In genomic region chr10:96418582-96418981, GRCh38 we compare ENCODE assay signal across 17 cellular contexts. TPM values are rescaled to one million over a fixed set of nuclear protein-coding genes. Genes with fewer than 3 reads are reported as not detected.
DNase-seq lines count a peak whose midpoint lies in the region; ATAC-seq, FAIRE-seq and TF ChIP-seq lines count a peak whose summit lies in the region.
"Had no signal": no experiment of that assay in that cellular context is flagged by ENCODE, and none has a peak within 500 bp of the region (broad histone marks: within the 10 kb centered on the region; RNA-seq: fewer than 3 reads in every experiment).

No MANE protein-coding gene starts in this region.

- H3K4me3 Mint-ChIP-seq in WTC11: no peak overlapping the region
- H3K4me3 Mint-ChIP-seq: CD14-positive monocyte; CD4-positive, alpha-beta memory T cell; IgD-negative memory B cell had no signal

- H3K27ac Mint-ChIP-seq in WTC11: no peak overlapping the region
- H3K27ac Mint-ChIP-seq: CD14-positive monocyte; CD4-positive, alpha-beta memory T cell; IgD-negative memory B cell had no signal

- H3K4me3 ChIP-seq in kidney (ENCODE audit: low read length in 2 of 2): no peak overlapping the region
- H3K4me3 ChIP-seq in A673 (ENCODE audit: low read depth, low read length, poor library complexity, severe bottlenecking): no peak overlapping the region
- H3K4me3 ChIP-seq: A549, BLaER1, GM12878, HAP-1 had no signal

- no peaks in the 10 kb centered on the region for H3K9me3 Mint-ChIP-seq in WTC11
- H3K9me3 Mint-ChIP-seq: CD14-positive monocyte; CD4-positive, alpha-beta memory T cell; IgD-negative memory B cell had no signal

- H3K36me3 ChIP-seq in kidney (ENCODE audit: control insufficient read depth in 1 of 2, insufficient read depth in 2 of 2, low read length in 2 of 2) (no peaks in the 10 kb centered on the region), A673 (ENCODE audit: insufficient read depth, low read length, poor library complexity, severe bottlenecking) (no peaks in the 10 kb centered on the region)
- H3K36me3 ChIP-seq: BLaER1, HAP-1 had no signal

- DNase-seq in RCC 7860 (ENCODE audit: low spot score): no peak
- no peak for DNase-seq in WTC11 (ENCODE audit: low spot score)
- DNase-seq in kidney: no peak
- DNase-seq in posterior cingulate gyrus: no peak
- DNase-seq in A673 (ENCODE audit: low spot score): no peak
- no peak for DNase-seq in DMS114 treated with DMSO at 0.1 percent for 48 hours (lab: John Stamatoyannopoulos, UW; ENCODE audit: unreplicated experiment)
- DNase-seq: CD4-positive, alpha-beta memory T cell; DMS79 treated with DMSO at 0.1 percent for 48 hours had no signal

- POLR2A ChIA-PET in WTC11 (lab: Charles Lee) (no interaction called here), A673 (lab: Charles Lee; ENCODE audit: low non-redundant PET) (no interaction called here)

- H3K9me3 ChIP-seq in kidney (ENCODE audit: control insufficient read depth in 1 of 2, low read length in 2 of 2) (no peaks in the 10 kb centered on the region), A673 (ENCODE audit: low read depth, low read length, poor library complexity, severe bottlenecking) (no peaks in the 10 kb centered on the region)
- H3K9me3 ChIP-seq: A549, BLaER1, HAP-1 had no signal

- H3K27ac ChIP-seq in kidney (ENCODE audit: low read depth in 2 of 2, low read length in 2 of 2) (no peak overlapping the region), A673 (ENCODE audit: low read depth, low read length, poor library complexity, severe bottlenecking) (no peak overlapping the region)
- H3K27ac ChIP-seq: A549, BLaER1 had no signal

- no peaks in the 10 kb centered on the region for H3K36me3 Mint-ChIP-seq in WTC11
- H3K36me3 Mint-ChIP-seq: CD14-positive monocyte; CD4-positive, alpha-beta memory T cell; IgD-negative memory B cell had no signal

- H3K27me3 ChIP-seq in A673 (replicated peaks; ENCODE audit: insufficient read depth, low read depth, low read length, poor library complexity): no peaks in the 10 kb centered on the region
- H3K27me3 ChIP-seq: BLaER1 had no signal

- CTCF ChIA-PET in WTC11 (lab: Charles Lee) (interaction anchor here (2.6 to 6.2 kb wide), 3 partner anchors 43 to 95 kb away, joined by 6 to 25 read pairs (median 11); partner anchors contain the start of gene TLL2), A673 (lab: Charles Lee) (interaction anchor here (0.6 kb wide), 1 partner anchor 59 kb away, joined by 10 read pairs; no protein-coding TSS in a partner anchor)

- ATAC-seq in WTC11: no peak
- ATAC-seq: A549, GM12878, HepG2 had no signal

- H3K4me1 Mint-ChIP-seq in WTC11: peaks cover 8% of the 10 kb centered on the region; the same call in 1 of the 2 replicates
- H3K4me1 Mint-ChIP-seq: CD4-positive, alpha-beta memory T cell had no signal

- TF ChIP-seq CTCF in WTC11 (IDR thresholded peaks at IDR 0.05) (no peak), kidney (IDR thresholded peaks at IDR 0.05; ENCODE audit: borderline replicate concordance, extremely low read depth, insufficient read depth) (no peak), A673 (conservative IDR thresholded peaks at IDR 0.05; ENCODE audit: low read depth, low read length) (no peak)

- no peak overlapping the region for H3K9ac ChIP-seq in kidney (ENCODE audit: low read length in 2 of 2)
- H3K9ac ChIP-seq: BLaER1 had no signal

- FAIRE-seq in RCC 7860 (lab: Jason Lieb, UNC) (peak; percentile 83), kidney (lab: Jason Lieb, UNC) (peak; percentile 76)
- FAIRE-seq: A549, GM12878, H1, HepG2 had no signal

- H3K4me1 ChIP-seq in kidney (ENCODE audit: control insufficient read depth in 1 of 2, insufficient read depth in 1 of 2, low read depth in 1 of 2, low read length in 2 of 2) (no peaks in the 10 kb centered on the region), A673 (ENCODE audit: insufficient read depth, low read length, poor library complexity, severe bottlenecking) (peaks cover 5% of the 10 kb centered on the region)
- H3K4me1 ChIP-seq: A549, HAP-1 had no signal

- intact Hi-C loops in kidney (cut with DNase I) (no loop called here), posterior cingulate gyrus (cut with DNase I) (no loop called here), A673 (cut with micrococcal nuclease; ENCODE audit: unreplicated experiment) (no loop called here)

- no peaks in the 10 kb centered on the region for H3K27me3 Mint-ChIP-seq in WTC11 (ENCODE audit: low read depth)
- H3K27me3 Mint-ChIP-seq: IgD-negative memory B cell had no signal

- BruUV-seq in A673 (replicated peaks; lab: Mats Ljungman, UMichigan): no TSS peak

TF ChIP-seq in WTC11, 78 proteins besides CTCF, POLR2A, EP300 and RAD21:
- TF ChIP-seq HMGA2 (CRISPR knock-in tag; IDR thresholded peaks at IDR 0.05) (peak; percentile 99), ETV6 (CRISPR knock-in tag; IDR thresholded peaks at IDR 0.05) (no peak)
TF ChIP-seq in WTC11: peak in this region for 1.

RNA-seq across cellular contexts. Expression of gene OPALIN, which starts 59.8 kb away (rescaled TPM):
- total RNA-seq in WTC11 (2021): 0.04 TPM in 1 of 3 replicates, not detected in the others
- not detected for total RNA-seq in kidney
- polyA plus RNA-seq in kidney (ENCODE audit: insufficient read depth, low read depth, low replicate concordance): not detected
- not detected in 2 replicates for total RNA-seq in A673 (2021)
- total RNA-seq: CD4-positive, alpha-beta memory T cell; GM12878; H1; HepG2 had no signal
- polyA plus RNA-seq: A549; AG04450; CD14-positive monocyte; CD4-positive, alpha-beta memory T cell; GM12878; HepG2; IgD-negative memory B cell had no signal
